ENCODE assay signal across 1 cellular context in the genomic region with DNA sequence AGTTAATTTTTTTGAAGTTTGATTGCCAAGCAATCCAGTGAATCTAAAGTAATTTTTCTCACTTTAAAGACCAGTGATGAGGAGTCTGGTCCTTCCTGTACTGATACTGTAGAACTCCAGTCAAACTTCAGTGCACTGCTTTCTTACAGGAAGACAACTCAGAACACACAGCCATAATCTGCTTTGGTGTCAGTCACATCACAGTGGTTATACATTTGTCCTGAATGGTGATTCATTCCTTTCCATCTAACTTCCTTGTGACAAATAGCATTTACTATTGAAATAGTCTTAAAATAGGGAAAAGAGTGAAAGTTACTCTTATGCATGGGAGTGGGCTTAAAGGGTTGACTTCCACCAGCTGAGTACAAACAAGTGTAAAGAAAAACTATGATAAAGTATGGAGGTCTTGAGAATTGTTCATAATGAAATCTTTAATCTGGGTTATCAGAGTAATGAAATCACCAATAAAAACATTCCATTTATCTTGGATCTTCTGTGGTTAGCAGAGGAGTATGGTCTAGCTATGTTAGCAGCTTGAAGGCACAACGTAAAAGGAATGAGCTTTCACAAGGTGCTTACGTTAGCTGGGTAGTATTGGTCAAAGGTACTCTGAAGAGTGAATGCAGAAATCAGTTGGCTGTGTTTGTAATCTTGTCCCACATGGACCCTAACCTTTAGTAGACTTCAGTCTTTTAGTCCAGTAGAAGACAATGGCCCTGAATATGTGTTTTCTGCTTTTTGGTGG.
TF ChIP-seq lines count a peak whose summit lies in the region.

No MANE protein-coding gene starts in this region.

TF ChIP-seq in IMR-90, 13 proteins besides CTCF, POLR2A, EP300 and RAD21:
- TF ChIP-seq MAFK (IDR thresholded peaks at IDR 0.05; ENCODE audit: low read depth, low read length) (no peak), MAZ (IDR thresholded peaks at IDR 0.05; ENCODE audit: borderline replicate concordance, low read depth, low read length) (no peak), NFE2L2 (IDR thresholded peaks at IDR 0.05; ENCODE audit: low read depth, low read length) (no peak), CEBPB (IDR thresholded peaks at IDR 0.05; ENCODE audit: low read depth, low read length) (no peak), USF2 (IDR thresholded peaks at IDR 0.05; ENCODE audit: low read depth, low read length) (no peak)
TF ChIP-seq in IMR-90: peak in this region for 0.
